ENCODE assay signal across 22 cellular contexts in the genomic region with DNA sequence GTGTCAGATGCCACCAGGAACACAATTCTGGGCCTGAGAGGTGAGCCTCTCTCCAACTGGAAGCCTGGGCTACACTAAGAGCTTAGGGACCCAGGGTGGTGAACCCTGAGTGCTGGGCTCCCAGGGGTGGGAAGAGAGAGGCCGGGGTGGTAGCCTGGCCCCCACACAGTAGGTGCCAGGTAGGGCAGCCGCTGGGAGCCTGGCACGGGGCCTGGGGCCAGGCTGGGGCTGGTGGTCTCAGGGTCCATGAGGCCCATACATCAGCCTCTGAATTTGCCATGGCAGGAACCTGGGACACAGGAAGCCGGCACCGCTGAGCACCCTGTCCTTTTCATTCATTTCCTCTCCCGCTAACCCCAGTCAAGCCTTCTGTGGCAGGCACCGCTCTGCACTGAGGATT. TPM values are rescaled to one million over a fixed set of nuclear protein-coding genes. Genes with fewer than 3 reads are reported as not detected.
DNase-seq lines count a peak whose midpoint lies in the region; ATAC-seq, FAIRE-seq and TF ChIP-seq lines count a peak whose summit lies in the region.
"Had no signal": no experiment of that assay in that cellular context is flagged by ENCODE, and none has a peak within 500 bp of the region (broad histone marks: within the 10 kb centered on the region; RNA-seq: fewer than 3 reads in every experiment).

No MANE protein-coding gene starts in this region.

- no peak for FAIRE-seq in astrocyte (lab: Jason Lieb, UNC)
- FAIRE-seq in kidney (lab: Jason Lieb, UNC): no peak
- FAIRE-seq: GM12891 had no signal

- TF ChIP-seq POLR2A in suprapubic skin (IDR thresholded peaks at IDR 0.05): no peak

- no peak for TF ChIP-seq CTCF in activated CD8-positive, alpha-beta T cell treated with anti-CD3 and anti-CD28 coated beads for 36 hours (IDR thresholded peaks at IDR 0.05)
- TF ChIP-seq CTCF in astrocyte (IDR thresholded peaks at IDR 0.05; ENCODE audit: insufficient read depth, low read depth, low read length) (no peak), suprapubic skin (IDR thresholded peaks at IDR 0.05) (no peak), progenitor cell of endocrine pancreas (IDR thresholded peaks at IDR 0.05; ENCODE audit: unreplicated experiment) (no peak), kidney (IDR thresholded peaks at IDR 0.05; ENCODE audit: borderline replicate concordance, extremely low read depth, insufficient read depth) (no peak)

- H3K9me3 Mint-ChIP-seq in activated CD8-positive, alpha-beta T cell treated with anti-CD3 and anti-CD28 coated beads, Interleukin-2, amount 10 ng/mL, durations not matched to agents 7 days and 5 days (ENCODE audit: insufficient read depth): no peaks in the 10 kb centered on the region
- H3K9me3 Mint-ChIP-seq in activated CD8-positive, alpha-beta T cell treated with anti-CD3 and anti-CD28 coated beads for 36 hours: no peaks in the 10 kb centered on the region
- peaks cover 7% of the 10 kb centered on the region for H3K9me3 Mint-ChIP-seq in astrocyte (ENCODE audit: unreplicated experiment)
- no peaks in the 10 kb centered on the region for H3K9me3 Mint-ChIP-seq in progenitor cell of endocrine pancreas (ENCODE audit: low read depth)
- H3K9me3 Mint-ChIP-seq: activated naive CD4-positive, alpha-beta T cell treated with anti-CD3 and anti-CD28 coated beads, Interleukin-2, amount 50 U/mL, for 72 hours; activated T-cell treated with anti-CD3 and anti-CD28 coated beads, Interleukin-2, amount 50 U/mL, for 72 hours; naive thymus-derived CD8-positive, alpha-beta T cell had no signal

- H4K20me1 ChIP-seq in astrocyte (ENCODE audit: insufficient read depth, low read length): no peaks in the 10 kb centered on the region

- H3K4me1 ChIP-seq in astrocyte (ENCODE audit: insufficient read depth, low read length) (peaks cover 49% of the 10 kb centered on the region), mesodermal cell (ENCODE audit: control insufficient read depth, insufficient read depth, low read length, poor library complexity, severe bottlenecking) (peaks cover 52% of the 10 kb centered on the region), suprapubic skin (peaks cover 42% of the 10 kb centered on the region), kidney (ENCODE audit: control insufficient read depth in 1 of 2, insufficient read depth in 1 of 2, low read depth in 1 of 2, low read length in 2 of 2) (peaks cover 17 to 26% of the 10 kb centered on the region in 2 donors)

- no peaks in the 10 kb centered on the region for H3K27me3 Mint-ChIP-seq in activated CD8-positive, alpha-beta T cell treated with anti-CD3 and anti-CD28 coated beads, Interleukin-2, amount 10 ng/mL, durations not matched to agents 7 days and 5 days (ENCODE audit: low read depth)
- no peaks in the 10 kb centered on the region for H3K27me3 Mint-ChIP-seq in activated CD8-positive, alpha-beta T cell treated with anti-CD3 and anti-CD28 coated beads for 36 hours
- H3K27me3 Mint-ChIP-seq in astrocyte (ENCODE audit: low read depth, unreplicated experiment) (peaks cover 34% of the 10 kb centered on the region), progenitor cell of endocrine pancreas (peaks cover 2% of the 10 kb centered on the region)
- H3K27me3 Mint-ChIP-seq: naive thymus-derived CD8-positive, alpha-beta T cell had no signal

- no peaks in the 10 kb centered on the region for H3K36me3 ChIP-seq in astrocyte (ENCODE audit: insufficient read depth, low read length)
- no peaks in the 10 kb centered on the region for H3K36me3 ChIP-seq in mesodermal cell (ENCODE audit: control insufficient read depth, insufficient read depth, low read length)
- H3K36me3 ChIP-seq in suprapubic skin: no peaks in the 10 kb centered on the region
- H3K36me3 ChIP-seq in kidney (ENCODE audit: control insufficient read depth in 1 of 2, insufficient read depth in 2 of 2, low read length in 2 of 2): no peaks in the 10 kb centered on the region
- H3K36me3 ChIP-seq: esophagus muscularis mucosa, heart right ventricle, lower lobe of right lung had no signal

- WGBS in mesodermal cell (ENCODE audit: insufficient coverage in 2 of 2), 2 experiments: 92 to 99% methylated on average over 4 to 7 of the region's 7 CpGs
- WGBS in suprapubic skin: 100% methylated on average over 4 of the region's 7 CpGs

- H3K79me2 ChIP-seq in astrocyte (ENCODE audit: insufficient read depth, low read length): no peaks in the 10 kb centered on the region

- H3K27ac Mint-ChIP-seq in activated CD8-positive, alpha-beta T cell treated with anti-CD3 and anti-CD28 coated beads, Interleukin-2, amount 10 ng/mL, durations not matched to agents 7 days and 5 days: peak overlapping the region; percentile 7
- H3K27ac Mint-ChIP-seq in activated CD8-positive, alpha-beta T cell treated with anti-CD3 and anti-CD28 coated beads for 36 hours: no peak overlapping the region
- H3K27ac Mint-ChIP-seq in astrocyte (ENCODE audit: unreplicated experiment): peak overlapping the region; percentile 47
- no peak overlapping the region for H3K27ac Mint-ChIP-seq in progenitor cell of endocrine pancreas
- H3K27ac Mint-ChIP-seq: activated naive CD4-positive, alpha-beta T cell treated with anti-CD3 and anti-CD28 coated beads, Interleukin-2, amount 50 U/mL, for 72 hours; activated T-cell treated with anti-CD3 and anti-CD28 coated beads, Interleukin-2, amount 50 U/mL, for 72 hours had no signal

- peak overlapping the region; percentile 44 for H2AFZ ChIP-seq in astrocyte (ENCODE audit: low read depth, low read length)

- H3K9me3 ChIP-seq in astrocyte (ENCODE audit: insufficient read depth, low read depth, low read length) (no peaks in the 10 kb centered on the region), mesodermal cell (ENCODE audit: control insufficient read depth, low read length) (no peaks in the 10 kb centered on the region), suprapubic skin (no peaks in the 10 kb centered on the region), kidney (ENCODE audit: control insufficient read depth in 1 of 2, low read length in 2 of 2) (no peaks in the 10 kb centered on the region)
- H3K9me3 ChIP-seq: body of pancreas, esophagus muscularis mucosa, heart right ventricle, lower lobe of right lung had no signal

- peaks cover 33% of the 10 kb centered on the region for H3K4me1 Mint-ChIP-seq in activated CD8-positive, alpha-beta T cell treated with anti-CD3 and anti-CD28 coated beads, Interleukin-2, amount 10 ng/mL, durations not matched to agents 7 days and 5 days (ENCODE audit: low read depth)
- H3K4me1 Mint-ChIP-seq in activated CD8-positive, alpha-beta T cell treated with anti-CD3 and anti-CD28 coated beads for 36 hours (ENCODE audit: low read depth): peaks cover 39% of the 10 kb centered on the region
- H3K4me1 Mint-ChIP-seq in astrocyte (ENCODE audit: low read depth, unreplicated experiment) (peaks cover 22% of the 10 kb centered on the region), progenitor cell of endocrine pancreas (ENCODE audit: low read depth) (peaks cover 8% of the 10 kb centered on the region)

- intact Hi-C loops in activated CD8-positive, alpha-beta T cell treated with anti-CD3 and anti-CD28 coated beads for 36 hours (cut with micrococcal nuclease): no loop called here
- intact Hi-C loops in kidney (cut with DNase I): no loop called here

- TF ChIP-seq EP300 in suprapubic skin (IDR thresholded peaks at IDR 0.05): no peak

- CTCF ChIA-PET in activated CD8-positive, alpha-beta T cell treated with anti-CD3 and anti-CD28 coated beads, Interleukin-2, amount 10 ng/mL, durations not matched to agents 7 days and 5 days (lab: Charles Lee): interaction anchor here (0.9 kb wide), 1 partner anchor 10 kb away, joined by 3 read pairs; no protein-coding TSS in a partner anchor
- CTCF ChIA-PET in activated CD8-positive, alpha-beta T cell treated with anti-CD3 and anti-CD28 coated beads for 36 hours (lab: Charles Lee): no interaction called here

- DNase-seq in activated CD8-positive, alpha-beta T cell treated with anti-CD3 and anti-CD28 coated beads, Interleukin-2, amount 10 ng/mL, durations not matched to agents 7 days and 5 days: no peak
- no peak for DNase-seq in activated CD8-positive, alpha-beta T cell treated with anti-CD3 and anti-CD28 coated beads for 36 hours
- no peak for DNase-seq in astrocyte (ENCODE audit: low read depth)
- no peak for DNase-seq in suprapubic skin (ENCODE audit: low spot score in 2 of 2)
- no peak for DNase-seq in progenitor cell of endocrine pancreas (ENCODE audit: low spot score, unreplicated experiment)
- no peak for DNase-seq in activated CD4-positive, alpha-beta T cell treated with anti-CD3 and anti-CD28 coated beads, Interleukin-2, amount 50 U/mL, for 48 hours
- no peak for DNase-seq in kidney
- DNase-seq: activated T-cell treated with anti-CD3 and anti-CD28 coated beads, Interleukin-2, amount 50 U/mL, for 72 hours; heart right ventricle; KBM-7; naive thymus-derived CD8-positive, alpha-beta T cell; NCI-H2081 treated with DMSO at 0.1 percent for 48 hours; NCI-H510A; SHP77 treated with DMSO at 0.1 percent for 48 hours; stimulated activated CD4-positive, alpha-beta T cell treated with anti-CD3 and anti-CD28 coated beads, Interleukin-12 subunit alpha, Interleukin-12 subunit beta, amount 100 ng/mL, for 4 hours; T-helper 2 cell had no signal

- ATAC-seq in activated CD8-positive, alpha-beta T cell treated with anti-CD3 and anti-CD28 coated beads, Interleukin-2, amount 10 ng/mL, durations not matched to agents 7 days and 5 days: no peak
- no peak for ATAC-seq in activated CD8-positive, alpha-beta T cell treated with anti-CD3 and anti-CD28 coated beads for 36 hours
- ATAC-seq: activated naive CD4-positive, alpha-beta T cell treated with anti-CD3 and anti-CD28 coated beads, Interleukin-2, amount 50 U/mL, for 72 hours; activated T-cell treated with anti-CD3 and anti-CD28 coated beads, Interleukin-2, amount 50 U/mL, for 72 hours; body of pancreas; naive thymus-derived CD8-positive, alpha-beta T cell had no signal

- H3K27ac ChIP-seq in astrocyte (ENCODE audit: low read depth, low read length) (peak overlapping the region; percentile 94), mesodermal cell (ENCODE audit: low read depth, low read length, severe bottlenecking) (peak overlapping the region; percentile 75), suprapubic skin (peak overlapping the region; percentile 38), kidney (ENCODE audit: low read depth in 2 of 2, low read length in 2 of 2) (no peak overlapping the region)
- H3K27ac ChIP-seq: esophagus muscularis mucosa had no signal

- H3K4me3 ChIP-seq in astrocyte (ENCODE audit: insufficient read depth, low read depth, low read length): no peak overlapping the region
- no peak overlapping the region for H3K4me3 ChIP-seq in mesodermal cell (ENCODE audit: extremely low read depth, insufficient read depth, low read length, poor library complexity, severe bottlenecking)
- H3K4me3 ChIP-seq in suprapubic skin: no peak overlapping the region
- H3K4me3 ChIP-seq in kidney (ENCODE audit: low read length in 2 of 2): no peak overlapping the region
- H3K4me3 ChIP-seq: body of pancreas, esophagus muscularis mucosa, heart right ventricle, lower lobe of right lung had no signal

- no peaks in the 10 kb centered on the region for H3K36me3 Mint-ChIP-seq in activated CD8-positive, alpha-beta T cell treated with anti-CD3 and anti-CD28 coated beads, Interleukin-2, amount 10 ng/mL, durations not matched to agents 7 days and 5 days (ENCODE audit: low read depth)
- H3K36me3 Mint-ChIP-seq in activated CD8-positive, alpha-beta T cell treated with anti-CD3 and anti-CD28 coated beads for 36 hours (ENCODE audit: low read depth): no peaks in the 10 kb centered on the region
- peaks cover 2% of the 10 kb centered on the region for H3K36me3 Mint-ChIP-seq in astrocyte (ENCODE audit: low read depth, unreplicated experiment)
- no peaks in the 10 kb centered on the region for H3K36me3 Mint-ChIP-seq in progenitor cell of endocrine pancreas (ENCODE audit: insufficient read depth)
- H3K36me3 Mint-ChIP-seq: activated naive CD4-positive, alpha-beta T cell treated with anti-CD3 and anti-CD28 coated beads, Interleukin-2, amount 50 U/mL, for 72 hours; naive thymus-derived CD8-positive, alpha-beta T cell had no signal

- H3K4me2 ChIP-seq in astrocyte (ENCODE audit: low read length): peak overlapping the region; percentile 64

- POLR2A ChIA-PET in activated CD8-positive, alpha-beta T cell treated with anti-CD3 and anti-CD28 coated beads, Interleukin-2, amount 10 ng/mL, durations not matched to agents 7 days and 5 days (lab: Charles Lee): no interaction called here
- POLR2A ChIA-PET in activated CD8-positive, alpha-beta T cell treated with anti-CD3 and anti-CD28 coated beads for 36 hours (lab: Charles Lee): no interaction called here

- H3K27me3 ChIP-seq in astrocyte (ENCODE audit: insufficient read depth, low read length): no peaks in the 10 kb centered on the region
- no peaks in the 10 kb centered on the region for H3K27me3 ChIP-seq in suprapubic skin
- H3K27me3 ChIP-seq: body of pancreas, esophagus muscularis mucosa, heart right ventricle had no signal

- peak overlapping the region; percentile 81 for H3K9ac ChIP-seq in astrocyte (ENCODE audit: low read length)
- no peak overlapping the region for H3K9ac ChIP-seq in kidney (ENCODE audit: low read length in 2 of 2)

- H3K4me3 Mint-ChIP-seq in activated CD8-positive, alpha-beta T cell treated with anti-CD3 and anti-CD28 coated beads, Interleukin-2, amount 10 ng/mL, durations not matched to agents 7 days and 5 days: no peak overlapping the region
- H3K4me3 Mint-ChIP-seq in activated CD8-positive, alpha-beta T cell treated with anti-CD3 and anti-CD28 coated beads for 36 hours: no peak overlapping the region
- H3K4me3 Mint-ChIP-seq in astrocyte (ENCODE audit: unreplicated experiment) (no peak overlapping the region), progenitor cell of endocrine pancreas (ENCODE audit: low read depth) (no peak overlapping the region)
- H3K4me3 Mint-ChIP-seq: activated T-cell treated with anti-CD3 and anti-CD28 coated beads, Interleukin-2, amount 50 U/mL, for 72 hours; naive thymus-derived CD8-positive, alpha-beta T cell had no signal

RNA-seq across cellular contexts. Expression of gene MYEOV, which starts 8.5 kb away (rescaled TPM):
- total RNA-seq in activated CD8-positive, alpha-beta T cell treated with anti-CD3 and anti-CD28 coated beads, Interleukin-2, amount 10 ng/mL, durations not matched to agents 7 days and 5 days: not detected
- not detected for total RNA-seq in activated CD8-positive, alpha-beta T cell treated with anti-CD3 and anti-CD28 coated beads for 36 hours
- not detected in 2 replicates for total RNA-seq in astrocyte
- 1.3 TPM for polyA plus RNA-seq in mesodermal cell (2013, experiment 1 of 2)
- 2.2 TPM for polyA plus RNA-seq in mesodermal cell (2013, experiment 2 of 2)
- 10 to 100 TPM in 3 of 4 donors, 1 to 10 TPM in 1; 9.9 to 25.6 (median 15.8) TPM for total RNA-seq in suprapubic skin
- total RNA-seq in progenitor cell of endocrine pancreas: 0.14 TPM in 1 of 2 replicates, not detected in the other
- total RNA-seq in kidney: 2.6 TPM
- polyA plus RNA-seq in kidney (ENCODE audit: insufficient read depth, low read depth, low replicate concordance): not detected
- total RNA-seq: activated naive CD4-positive, alpha-beta T cell treated with anti-CD3 and anti-CD28 coated beads, Interleukin-2, amount 50 U/mL, for 72 hours; esophagus muscularis mucosa; heart right ventricle; naive thymus-derived CD8-positive, alpha-beta T cell had no signal
- polyA plus RNA-seq: naive thymus-derived CD8-positive, alpha-beta T cell had no signal

Comparison
In these comparisons a context has a peak if more than half of its experiments do, and no peak if none do; other contexts are left out.
1. H3K27ac Mint-ChIP-seq: peak in activated CD8-positive, alpha-beta T cell treated with anti-CD3 and anti-CD28 coated beads, Interleukin-2, amount 10 ng/mL, durations not matched to agents 7 days and 5 days (single experiment) and astrocyte (single experiment); none in activated CD8-positive, alpha-beta T cell treated with anti-CD3 and anti-CD28 coated beads for 36 hours (single experiment) and progenitor cell of endocrine pancreas (single experiment).
2. H3K27ac ChIP-seq: peak in astrocyte (single experiment), mesodermal cell (single experiment) and suprapubic skin (single experiment); none in kidney (0 of 2).